In the genomic region with DNA sequence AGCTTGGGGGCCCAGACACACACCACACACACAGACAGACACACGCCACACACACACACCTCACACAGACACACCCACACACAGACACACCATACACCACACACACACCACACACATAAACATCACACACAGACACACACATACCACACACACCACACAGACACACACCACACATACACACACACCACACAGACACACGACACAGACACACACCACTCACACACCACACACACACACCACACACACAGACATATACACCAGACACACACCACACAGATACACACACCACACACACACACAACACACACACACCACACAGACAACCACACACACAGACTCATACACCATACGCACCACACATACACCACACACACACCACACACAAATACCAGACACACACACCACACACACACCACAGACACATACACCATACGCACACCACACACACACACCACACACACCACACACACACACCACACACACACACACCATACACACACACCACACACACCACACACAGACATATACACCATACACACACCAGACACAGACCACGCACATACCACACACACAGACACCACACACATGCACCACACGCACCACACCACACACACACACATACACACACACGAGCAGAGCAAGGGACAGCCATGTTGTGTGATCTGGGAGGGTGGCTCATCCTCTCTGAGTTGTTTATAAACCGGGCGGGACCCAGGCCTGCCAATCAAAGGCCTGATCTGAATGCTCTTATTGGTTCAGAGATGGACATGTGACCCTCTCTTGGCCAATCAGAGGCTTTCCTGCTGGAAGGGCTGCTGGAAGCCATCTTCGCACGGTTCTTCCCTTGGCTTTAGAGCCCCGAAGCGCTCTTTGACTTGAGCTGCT, we compare ENCODE assay signal across 1 cellular context.
TF ChIP-seq lines count a peak whose summit lies in the region.

No MANE protein-coding gene starts in this region.

TF ChIP-seq in HepG2, 621 proteins besides CTCF, POLR2A, EP300 and RAD21 (continued from another document):
- TF ChIP-seq PATZ1 (CRISPR knock-in tag; IDR thresholded peaks at IDR 0.05) = no peak
- TF ChIP-seq HMGA1 (CRISPR knock-in tag; conservative IDR thresholded peaks at IDR 0.05) = no peak
- peak; percentile 58 for TF ChIP-seq YY1 (IDR thresholded peaks at IDR 0.05; ENCODE audit: insufficient read depth, insufficient replicate concordance, low read depth, low read length)
- TF ChIP-seq ATAD3A (CRISPR knock-in tag; IDR thresholded peaks at IDR 0.05) = no peak
- TF ChIP-seq NFYB (CRISPR knock-in tag; IDR thresholded peaks at IDR 0.05) = peak; percentile 83
- 0 out of 2 replicates have a peak, but pooled peaks have one; percentile 4 for TF ChIP-seq SP2 (CRISPR knock-in tag; IDR thresholded peaks at IDR 0.05)
- 0 out of 2 replicates have a peak, but pooled peaks have one; percentile 34 for TF ChIP-seq HNRNPL (IDR thresholded peaks at IDR 0.05; ENCODE audit: low read depth, low read length)
- TF ChIP-seq REXO4 (CRISPR knock-in tag; IDR thresholded peaks at IDR 0.05; ENCODE audit: borderline replicate concordance) = no peak
- peak; percentile 61; the same call in 1 of the 2 replicates for TF ChIP-seq JUNB (CRISPR knock-in tag; IDR thresholded peaks at IDR 0.05; ENCODE audit: borderline replicate concordance)
- TF ChIP-seq CBX1 (IDR thresholded peaks at IDR 0.05; ENCODE audit: low read depth) = no peak
- no peak for TF ChIP-seq FOSL2 (CRISPR knock-in tag; IDR thresholded peaks at IDR 0.05)
- TF ChIP-seq ZFP90 (CRISPR knock-in tag; IDR thresholded peaks at IDR 0.05; ENCODE audit: borderline replicate concordance) = no peak
- TF ChIP-seq, protein P1, sequence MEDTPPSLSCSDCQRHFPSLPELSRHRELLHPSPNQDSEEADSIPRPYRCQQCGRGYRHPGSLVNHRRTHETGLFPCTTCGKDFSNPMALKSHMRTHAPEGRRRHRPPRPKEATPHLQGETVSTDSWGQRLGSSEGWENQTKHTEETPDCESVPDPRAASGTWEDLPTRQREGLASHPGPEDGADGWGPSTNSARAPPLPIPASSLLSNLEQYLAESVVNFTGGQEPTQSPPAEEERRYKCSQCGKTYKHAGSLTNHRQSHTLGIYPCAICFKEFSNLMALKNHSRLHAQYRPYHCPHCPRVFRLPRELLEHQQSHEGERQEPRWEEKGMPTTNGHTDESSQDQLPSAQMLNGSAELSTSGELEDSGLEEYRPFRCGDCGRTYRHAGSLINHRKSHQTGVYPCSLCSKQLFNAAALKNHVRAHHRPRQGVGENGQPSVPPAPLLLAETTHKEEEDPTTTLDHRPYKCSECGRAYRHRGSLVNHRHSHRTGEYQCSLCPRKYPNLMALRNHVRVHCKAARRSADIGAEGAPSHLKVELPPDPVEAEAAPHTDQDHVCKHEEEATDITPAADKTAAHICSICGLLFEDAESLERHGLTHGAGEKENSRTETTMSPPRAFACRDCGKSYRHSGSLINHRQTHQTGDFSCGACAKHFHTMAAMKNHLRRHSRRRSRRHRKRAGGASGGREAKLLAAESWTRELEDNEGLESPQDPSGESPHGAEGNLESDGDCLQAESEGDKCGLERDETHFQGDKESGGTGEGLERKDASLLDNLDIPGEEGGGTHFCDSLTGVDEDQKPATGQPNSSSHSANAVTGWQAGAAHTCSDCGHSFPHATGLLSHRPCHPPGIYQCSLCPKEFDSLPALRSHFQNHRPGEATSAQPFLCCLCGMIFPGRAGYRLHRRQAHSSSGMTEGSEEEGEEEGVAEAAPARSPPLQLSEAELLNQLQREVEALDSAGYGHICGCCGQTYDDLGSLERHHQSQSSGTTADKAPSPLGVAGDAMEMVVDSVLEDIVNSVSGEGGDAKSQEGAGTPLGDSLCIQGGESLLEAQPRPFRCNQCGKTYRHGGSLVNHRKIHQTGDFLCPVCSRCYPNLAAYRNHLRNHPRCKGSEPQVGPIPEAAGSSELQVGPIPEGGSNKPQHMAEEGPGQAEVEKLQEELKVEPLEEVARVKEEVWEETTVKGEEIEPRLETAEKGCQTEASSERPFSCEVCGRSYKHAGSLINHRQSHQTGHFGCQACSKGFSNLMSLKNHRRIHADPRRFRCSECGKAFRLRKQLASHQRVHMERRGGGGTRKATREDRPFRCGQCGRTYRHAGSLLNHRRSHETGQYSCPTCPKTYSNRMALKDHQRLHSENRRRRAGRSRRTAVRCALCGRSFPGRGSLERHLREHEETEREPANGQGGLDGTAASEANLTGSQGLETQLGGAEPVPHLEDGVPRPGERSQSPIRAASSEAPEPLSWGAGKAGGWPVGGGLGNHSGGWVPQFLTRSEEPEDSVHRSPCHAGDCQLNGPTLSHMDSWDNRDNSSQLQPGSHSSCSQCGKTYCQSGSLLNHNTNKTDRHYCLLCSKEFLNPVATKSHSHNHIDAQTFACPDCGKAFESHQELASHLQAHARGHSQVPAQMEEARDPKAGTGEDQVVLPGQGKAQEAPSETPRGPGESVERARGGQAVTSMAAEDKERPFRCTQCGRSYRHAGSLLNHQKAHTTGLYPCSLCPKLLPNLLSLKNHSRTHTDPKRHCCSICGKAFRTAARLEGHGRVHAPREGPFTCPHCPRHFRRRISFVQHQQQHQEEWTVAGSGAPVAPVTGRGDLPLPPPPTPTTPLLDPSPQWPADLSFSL (CRISPR knock-in tag; IDR thresholded peaks at IDR 0.05) = peak; percentile 99
- peak; percentile 71 for TF ChIP-seq PBX2 (CRISPR knock-in tag; IDR thresholded peaks at IDR 0.05)
- no peak for TF ChIP-seq ZFAT (CRISPR knock-in tag; conservative IDR thresholded peaks at IDR 0.05)
- TF ChIP-seq ATF7 (IDR thresholded peaks at IDR 0.05) = 0 out of 2 replicates have a peak, but pooled peaks have one; percentile 2
- no peak for TF ChIP-seq ATF7 (CRISPR knock-in tag; IDR thresholded peaks at IDR 0.05)
